ENCODE assay signal across 35 cellular contexts in the genomic region with DNA sequence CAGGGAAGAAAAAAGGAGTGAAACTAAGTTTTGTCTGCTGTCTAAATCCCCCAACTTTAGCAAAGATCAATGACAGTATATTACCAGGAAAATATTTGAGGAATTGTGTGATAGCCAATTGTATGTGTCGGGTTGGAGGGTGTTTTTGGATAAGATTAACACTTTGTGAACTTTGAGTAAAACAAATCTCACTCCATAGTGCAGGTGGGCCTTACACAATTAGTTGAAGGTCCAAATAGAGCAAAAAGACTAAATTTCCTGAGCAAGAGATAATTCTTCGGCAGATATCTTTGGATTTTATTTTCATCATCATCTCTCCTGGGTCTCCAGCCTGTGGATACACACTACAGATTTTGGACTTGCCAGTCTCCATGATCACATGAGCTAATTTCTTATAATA.
"Had no signal": no experiment of that assay in that cellular context is flagged by ENCODE, and none has a peak within 500 bp of the region (broad histone marks: within the 10 kb centered on the region; RNA-seq: fewer than 3 reads in every experiment).

No MANE protein-coding gene starts in this region.

- H3K36me3 ChIP-seq: MG63 had no signal

- H3K4me3 ChIP-seq: MG63 had no signal

- H3K27me3 ChIP-seq: MG63 had no signal

- DNase-seq: Karpas-422, Kasumi-1, MG63, MM.1S, MV-4-11, NCI-H1048, NCI-H1092, NCI-H1092 treated with DMSO at 0.1 percent for 48 hours, NCI-H1105, NCI-H1105 treated with DMSO at 0.1 percent for 48 hours, NCI-H1417, NCI-H1417 treated with DMSO at 0.1 percent for 48 hours, NCI-H1436, NCI-H1436 treated with DMSO at 0.1 percent for 48 hours, NCI-H146, NCI-H1694, NCI-H1694 treated with DMSO at 0.1 percent for 48 hours, NCI-H187, NCI-H187 treated with DMSO at 0.1 percent for 48 hours, NCI-H1930, NCI-H2029, NCI-H2029 treated with DMSO at 0.1 percent for 48 hours, NCI-H2081, NCI-H2081 treated with DMSO at 0.1 percent for 48 hours, NCI-H2107, NCI-H2171, NCI-H2171 treated with DMSO at 0.1 percent for 48 hours, NCI-H2227 treated with DMSO at 0.1 percent for 48 hours, NCI-H226, NCI-H345, NCI-H446, NCI-H446 treated with DMSO at 0.1 percent for 48 hours, NCI-H510A, NCI-H510A treated with DMSO at 0.1 percent for 48 hours, NCI-H524 had no signal

- H3K9me3 ChIP-seq: MG63 had no signal
